ENCODE assay signal across 8 cellular contexts in genomic region chr2:113157108-113157896, GRCh38. TPM values are rescaled to one million over a fixed set of nuclear protein-coding genes. Genes with fewer than 3 reads are reported as not detected.
DNase-seq lines count a peak whose midpoint lies in the region; ATAC-seq, FAIRE-seq and TF ChIP-seq lines count a peak whose summit lies in the region.

No MANE protein-coding gene starts in this region.

- TF ChIP-seq CTCF in GM13976 (IDR thresholded peaks at IDR 0.05; ENCODE audit: borderline replicate concordance, control extremely low read depth, extremely low read depth, insufficient read depth, missing control alignments) (no peak), astrocyte of the spinal cord (IDR thresholded peaks at IDR 0.05; ENCODE audit: low read depth, low read length) (no peak), keratinocyte (optimal IDR thresholded peaks at IDR 0.05 in 1 of 3, IDR thresholded peaks at IDR 0.05 in 1 of 3, conservative IDR thresholded peaks at IDR 0.05 in 1 of 3; ENCODE audit: extremely low read depth in 1 of 3, insufficient read depth in 2 of 3, low read length in 3 of 3) (peak in 1 of 3 experiments; percentile 6)

- H3K9me3 ChIP-seq in keratinocyte (ENCODE audit: control insufficient read depth, low read depth, low read length): no peaks in the 10 kb centered on the region

- no peaks in the 10 kb centered on the region for H3K36me3 Mint-ChIP-seq in stimulated activated effector memory CD8-positive, alpha-beta T cell treated with anti-CD3 and anti-CD28 coated beads, Interleukin-12 subunit alpha, Interleukin-12 subunit beta, amount 100 ng/mL, for 72 hours

- DNase-seq in GM13976 (ENCODE audit: low spot score) (peak; percentile 79), NOMO-1 treated with DMSO at 0.1 percent for 48 hours (lab: John Stamatoyannopoulos, UW; ENCODE audit: unreplicated experiment) (peak; percentile 24), astrocyte of the spinal cord (ENCODE audit: low read depth, low spot score) (peak; percentile 20), keratinocyte (ENCODE audit: low read depth, low spot score) (no peak), NCI-H1694 treated with DMSO at 0.1 percent for 48 hours (lab: John Stamatoyannopoulos, UW) (no peak)
- peak in 1 of 2 donors; percentile 74 for DNase-seq in stimulated activated effector memory CD8-positive, alpha-beta T cell treated with anti-CD3 and anti-CD28 coated beads, Interleukin-12 subunit alpha, Interleukin-12 subunit beta, amount 100 ng/mL, for 72 hours (ENCODE audit: low spot score in 2 of 2)

- H3K4me3 Mint-ChIP-seq in stimulated activated effector memory CD8-positive, alpha-beta T cell treated with anti-CD3 and anti-CD28 coated beads, Interleukin-12 subunit alpha, Interleukin-12 subunit beta, amount 100 ng/mL, for 72 hours: peak overlapping the region; percentile 76

- in situ Hi-C loops in GM13976 (cut with MboI; ENCODE audit: low sequenced_read_pairs, unreplicated experiment): no loop called here
- in situ Hi-C loops in astrocyte of the spinal cord (cut with HindIII; ENCODE audit: low sequenced_read_pairs): no loop called here

- peaks cover 14% of the 10 kb centered on the region for H3K79me2 ChIP-seq in keratinocyte (ENCODE audit: control insufficient read depth, insufficient read depth, low read length)

- dilution Hi-C loops in keratinocyte (cut with MboI; ENCODE audit: extremely low pct_ligation_motif_present, low sequenced_read_pairs): no loop called here

- H3K4me1 ChIP-seq in keratinocyte (ENCODE audit: control insufficient read depth, extremely low read depth, insufficient read depth, low read length): peaks cover 26% of the 10 kb centered on the region

- no peaks in the 10 kb centered on the region for H3K36me3 ChIP-seq in keratinocyte (ENCODE audit: control insufficient read depth in 2 of 2, extremely low read depth in 1 of 2, insufficient read depth in 2 of 2, low read length in 2 of 2)

- ATAC-seq in HG02884 (IDR thresholded peaks at IDR 0.05; ENCODE audit: unreplicated experiment) (peak; percentile 68), GM19324 (IDR thresholded peaks at IDR 0.05; ENCODE audit: low FRiP score, unreplicated experiment) (no peak)
- peak; percentile 84 for ATAC-seq in stimulated activated effector memory CD8-positive, alpha-beta T cell treated with anti-CD3 and anti-CD28 coated beads, Interleukin-12 subunit alpha, Interleukin-12 subunit beta, amount 100 ng/mL, for 72 hours

- peak overlapping the region; percentile 87 for H3K9ac ChIP-seq in keratinocyte (ENCODE audit: control insufficient read depth, extremely low read depth, insufficient read depth, low read length)

- H3K4me2 ChIP-seq in keratinocyte (ENCODE audit: control insufficient read depth, extremely low read depth, insufficient read depth, low read depth, low read length): peak overlapping the region; percentile 97

- no peak for FAIRE-seq in keratinocyte (lab: Jason Lieb, UNC)

- H3K4me3 ChIP-seq in astrocyte of the spinal cord (ENCODE audit: low read depth, low read length) (peak overlapping the region; percentile 47), keratinocyte (ENCODE audit: control insufficient read depth in 2 of 3, extremely low read depth in 1 of 3, insufficient read depth in 2 of 3, low read depth in 1 of 3, low read length in 3 of 3) (peak overlapping the region; percentile 73 to 89 (median 89))

- peaks cover 18% of the 10 kb centered on the region for H3K4me1 Mint-ChIP-seq in stimulated activated effector memory CD8-positive, alpha-beta T cell treated with anti-CD3 and anti-CD28 coated beads, Interleukin-12 subunit alpha, Interleukin-12 subunit beta, amount 100 ng/mL, for 72 hours

- H3K9me1 ChIP-seq in keratinocyte (ENCODE audit: control insufficient read depth, extremely low read depth, insufficient read depth, low read length): peaks cover 3% of the 10 kb centered on the region

- H3K9me3 Mint-ChIP-seq in stimulated activated effector memory CD8-positive, alpha-beta T cell treated with anti-CD3 and anti-CD28 coated beads, Interleukin-12 subunit alpha, Interleukin-12 subunit beta, amount 100 ng/mL, for 72 hours: no peaks in the 10 kb centered on the region

- H3K27ac Mint-ChIP-seq in stimulated activated effector memory CD8-positive, alpha-beta T cell treated with anti-CD3 and anti-CD28 coated beads, Interleukin-12 subunit alpha, Interleukin-12 subunit beta, amount 100 ng/mL, for 72 hours: peak overlapping the region; percentile 84

- peak overlapping the region; percentile 90 for H3K27ac ChIP-seq in keratinocyte (ENCODE audit: control insufficient read depth, insufficient read depth, low read length)

- H2AFZ ChIP-seq in keratinocyte (ENCODE audit: control insufficient read depth, low read length): peak overlapping the region; percentile 74

- H4K20me1 ChIP-seq in keratinocyte (ENCODE audit: control insufficient read depth, extremely low read depth, insufficient read depth, low read length): no peaks in the 10 kb centered on the region

- H3K27me3 ChIP-seq in keratinocyte (ENCODE audit: control insufficient read depth, extremely low read depth, insufficient read depth, low read length): no peaks in the 10 kb centered on the region

RNA-seq across cellular contexts. Expression of gene PSD4, which starts 16.5 kb away (rescaled TPM):
- polyA plus RNA-seq in keratinocyte: 10.4 to 17.3 TPM (median 11.1 TPM) in 3 replicates
- 5.4 TPM for polyA plus RNA-seq in keratinocyte (2011; ENCODE audit: low read depth)
- polyA plus RNA-seq in keratinocyte (2011; cell fraction: cytosol; rRNA removed): 6.9 and 11.2 TPM in 2 replicates
- polyA plus RNA-seq in keratinocyte (2011; cell fraction: nucleus; rRNA removed): 21.6 and 30.7 TPM in 2 replicates
- polyA plus RNA-seq in keratinocyte (2012; ENCODE audit: low replicate concordance): 10.6 and 23.6 TPM in 2 replicates
- polyA minus RNA-seq in keratinocyte: 14.9 to 39.8 TPM (median 17.4 TPM) in 3 replicates
- polyA minus RNA-seq in keratinocyte (2011; cell fraction: cytosol; rRNA and poly(A)+ RNA removed): 12.9 TPM
- 17.8 and 23.5 TPM in 2 replicates for polyA minus RNA-seq in keratinocyte (2011; cell fraction: nucleus; rRNA and poly(A)+ RNA removed)

RNA-seq across cellular contexts. Expression of gene IL1RN, which starts 29.9 kb away (rescaled TPM):
- 114 to 190 TPM (median 128 TPM) in 3 replicates for polyA plus RNA-seq in keratinocyte
- 78.2 TPM for polyA plus RNA-seq in keratinocyte (2011; ENCODE audit: low read depth)
- 135 and 172 TPM in 2 replicates for polyA plus RNA-seq in keratinocyte (2011; cell fraction: cytosol; rRNA removed)
- polyA plus RNA-seq in keratinocyte (2011; cell fraction: nucleus; rRNA removed): 163 and 216 TPM in 2 replicates
- polyA plus RNA-seq in keratinocyte (2012; ENCODE audit: low replicate concordance): 86.5 and 244 TPM in 2 replicates
- 115 to 344 TPM (median 161 TPM) in 3 replicates for polyA minus RNA-seq in keratinocyte
- 83.3 TPM for polyA minus RNA-seq in keratinocyte (2011; cell fraction: cytosol; rRNA and poly(A)+ RNA removed)
- 66.6 and 115 TPM in 2 replicates for polyA minus RNA-seq in keratinocyte (2011; cell fraction: nucleus; rRNA and poly(A)+ RNA removed)

Comparison
In these comparisons a context has a peak if more than half of its experiments do, and no peak if none do; other contexts are left out.
1. DNase-seq: peak in GM13976 (single experiment), NOMO-1 treated with DMSO at 0.1 percent for 48 hours (single experiment) and astrocyte of the spinal cord (single experiment); none in keratinocyte (single experiment) and NCI-H1694 treated with DMSO at 0.1 percent for 48 hours (single experiment).